Comparison of ENCODE assay signal across 10 cellular contexts in the genomic region with DNA sequence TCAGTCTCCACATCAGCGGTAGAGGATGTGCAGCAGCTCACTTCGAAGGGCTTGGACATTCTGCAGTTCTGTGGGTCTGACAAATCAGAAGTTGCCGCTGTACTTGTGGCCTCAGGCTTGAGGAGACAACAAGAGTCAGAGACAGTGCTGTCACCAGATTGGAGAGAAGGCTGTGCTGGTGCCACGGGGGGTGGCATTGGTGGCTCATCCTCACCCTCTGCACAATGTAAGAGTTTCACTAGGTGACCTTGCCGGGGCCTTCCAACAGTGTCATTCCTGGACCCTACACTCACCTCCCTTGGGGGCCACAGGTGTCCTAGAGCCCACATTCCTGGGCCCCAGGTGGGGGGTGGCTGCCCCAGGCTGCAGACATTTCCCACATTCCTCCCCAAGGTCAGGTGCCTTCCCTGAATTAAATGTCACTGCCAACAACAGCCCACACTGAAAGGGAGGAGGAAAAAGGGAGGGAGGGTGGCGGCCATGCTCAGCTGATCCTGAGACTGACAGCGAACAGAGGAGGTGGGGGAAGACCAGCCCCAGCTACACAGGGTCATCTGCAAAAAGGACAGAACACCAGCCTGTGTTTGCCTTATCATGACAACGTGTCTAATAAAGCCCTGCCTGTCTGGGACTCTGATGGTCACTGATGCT. TPM values are rescaled to one million over a fixed set of nuclear protein-coding genes. Genes with fewer than 3 reads are reported as not detected.
DNase-seq lines count a peak whose midpoint lies in the region; ATAC-seq, FAIRE-seq and TF ChIP-seq lines count a peak whose summit lies in the region.
"Had no signal": no experiment of that assay in that cellular context is flagged by ENCODE, and none has a peak within 500 bp of the region (broad histone marks: within the 10 kb centered on the region; RNA-seq: fewer than 3 reads in every experiment).

No MANE protein-coding gene starts in this region.

- POLR2A ChIA-PET in K562 (lab: Yijun Ruan, JAX): interaction anchor here (0.6 to 2.7 kb wide), 10 partner anchors 12 to 408 kb away, joined by 3 to 15 read pairs (median 3); a partner anchor contains a TSS
- POLR2A ChIA-PET in naive thymus-derived CD4-positive, alpha-beta T cell (lab: Charles Lee): interaction anchor here (0.6 to 22.0 kb wide), 6 partner anchors 12 to 213 kb away, joined by 3 to 1119 read pairs (median 23); a partner anchor contains a TSS

- intact Hi-C loops in K562 (cut with micrococcal nuclease): no loop called here
- intact Hi-C loops in naive thymus-derived CD4-positive, alpha-beta T cell (cut with micrococcal nuclease): loop anchor here in 1 of 2 donors (5.0 kb wide), 1 partner anchor 47 kb away; a partner anchor contains a TSS

- no peak overlapping the region for H3K4me3 ChIP-seq in K562
- H3K4me3 ChIP-seq in naive thymus-derived CD4-positive, alpha-beta T cell (ENCODE audit: low read length): peak overlapping the region; percentile 35

- CTCF ChIA-PET in K562 (lab: Yijun Ruan, JAX; ENCODE audit: low intra/inter-chr PET ratio): interaction anchor here (2.4 to 6.6 kb wide), 2 partner anchors 50 to 250 kb away, joined by 10 to 144 read pairs; a partner anchor contains a TSS
- CTCF ChIA-PET in naive thymus-derived CD4-positive, alpha-beta T cell (lab: Charles Lee): interaction anchor here (0.6 to 23.1 kb wide), 25 partner anchors 12 to 320 kb away, joined by 3 to 955 read pairs (median 6); a partner anchor contains a TSS

- H3K4me1 ChIP-seq in K562 (replicated peaks in 1 of 2; ENCODE audit: control insufficient read depth in 2 of 2, insufficient read depth in 2 of 2, low read length in 2 of 2): peaks cover 6 to 23% of the 10 kb centered on the region in 2 experiments
- H3K4me1 ChIP-seq in naive thymus-derived CD4-positive, alpha-beta T cell (ENCODE audit: control insufficient read depth in 2 of 2, insufficient read depth in 2 of 2, low read length in 2 of 2): peaks cover 22 to 48% of the 10 kb centered on the region in 2 donors

- no TSS peak for BruUV-seq in K562 (replicated peaks; lab: Mats Ljungman, UMichigan)

- H3K4me3 Mint-ChIP-seq in naive thymus-derived CD4-positive, alpha-beta T cell: peak overlapping the region in 8 of 10 donors; percentile 71 to 77 (median 73)

- H3K27me3 Mint-ChIP-seq in naive thymus-derived CD4-positive, alpha-beta T cell: peaks cover 0 to 2% (median 0%) of the 10 kb centered on the region in 5 donors

- no peaks in the 10 kb centered on the region for H3K79me2 ChIP-seq in K562 (ENCODE audit: control insufficient read depth, insufficient read depth, low read length)
- H3K79me2 ChIP-seq: parathyroid adenoma had no signal

- no peaks in the 10 kb centered on the region for H3K9me1 ChIP-seq in K562 (ENCODE audit: control insufficient read depth, insufficient read depth, low read length)

- no peak for TF ChIP-seq RAD21 in K562 (CRISPR knock-in tag; conservative IDR thresholded peaks at IDR 0.05 in 1 of 2, IDR thresholded peaks at IDR 0.05 in 1 of 2)

- DNase-seq in DMS153 treated with DMSO at 0.1 percent for 48 hours (lab: John Stamatoyannopoulos, UW; ENCODE audit: unreplicated experiment): peak; percentile 31
- no peak for DNase-seq in K562 (ENCODE audit: extremely low read depth in 1 of 4, low spot score in 3 of 4)
- DNase-seq in naive thymus-derived CD4-positive, alpha-beta T cell: no peak
- DNase-seq in occipital lobe (lab: John Stamatoyannopoulos, UW): no peak
- no peak for DNase-seq in NCI-H187 treated with DMSO at 0.1 percent for 48 hours (lab: John Stamatoyannopoulos, UW)

- no peak for FAIRE-seq in K562 (lab: Jason Lieb, UNC)
- FAIRE-seq: colon had no signal

- no peaks in the 10 kb centered on the region for H4K20me1 ChIP-seq in K562 (replicated peaks; ENCODE audit: control insufficient read depth, insufficient read depth, low read length)

- H3K9me3 ChIP-seq in K562 (replicated peaks; ENCODE audit: control insufficient read depth, insufficient read depth, low read depth, low read length): no peaks in the 10 kb centered on the region
- H3K9me3 ChIP-seq in naive thymus-derived CD4-positive, alpha-beta T cell (ENCODE audit: control insufficient read depth in 2 of 3, low read length in 3 of 3): no peaks in the 10 kb centered on the region

- H3K9me3 Mint-ChIP-seq in naive thymus-derived CD4-positive, alpha-beta T cell: peaks cover 0 to 2% (median 0%) of the 10 kb centered on the region in 11 donors

- H3K4me2 ChIP-seq in K562 (ENCODE audit: insufficient read depth, low read length): no peak overlapping the region

- no peak for TF ChIP-seq POLR2A in K562 (conservative IDR thresholded peaks at IDR 0.05)

- H3K27me3 ChIP-seq in K562 (ENCODE audit: control insufficient read depth in 2 of 2, insufficient read depth in 2 of 2, low read length in 2 of 2): peaks cover 2 to 16% of the 10 kb centered on the region in 2 experiments; a peak in 4 of 5 replicates
- H3K27me3 ChIP-seq in naive thymus-derived CD4-positive, alpha-beta T cell (ENCODE audit: control insufficient read depth in 2 of 2, insufficient read depth in 2 of 2, low read length in 2 of 2): no peaks in the 10 kb centered on the region

- ATAC-seq in HG02885 (IDR thresholded peaks at IDR 0.05; ENCODE audit: poor library complexity, unreplicated experiment) (peak; percentile 25), K562 (no peak), HG02884 (IDR thresholded peaks at IDR 0.05; ENCODE audit: unreplicated experiment) (no peak), GM18909 (IDR thresholded peaks at IDR 0.05; ENCODE audit: poor library complexity, unreplicated experiment) (no peak)
- no peak for ATAC-seq in naive thymus-derived CD4-positive, alpha-beta T cell

- H3K27ac ChIP-seq in K562 (ENCODE audit: extremely low read depth, low read depth, low read length): no peak overlapping the region
- no peak overlapping the region for H3K27ac ChIP-seq in naive thymus-derived CD4-positive, alpha-beta T cell (ENCODE audit: low read depth, low read length)
- H3K27ac ChIP-seq: parathyroid adenoma had no signal

- H3K36me3 ChIP-seq in K562 (ENCODE audit: control insufficient read depth, insufficient read depth, low read length): no peaks in the 10 kb centered on the region
- no peaks in the 10 kb centered on the region for H3K36me3 ChIP-seq in naive thymus-derived CD4-positive, alpha-beta T cell (ENCODE audit: control insufficient read depth in 2 of 3, insufficient read depth in 3 of 3, low read length in 3 of 3)

- peak overlapping the region in 8 of 9 donors; percentile 70 to 93 (median 80) for H3K27ac Mint-ChIP-seq in naive thymus-derived CD4-positive, alpha-beta T cell

- 27% methylated on average over 8 of the region's 8 CpGs for WGBS in K562 (ENCODE audit: insufficient coverage, low coverage, missing lambda C conversion rate)

- H3K9ac ChIP-seq in K562 (ENCODE audit: insufficient read depth in 1 of 2, low read depth in 2 of 2, low read length in 2 of 2): 0 out of 4 replicates have a peak overlapping the region, but pooled peaks of 1 of the 2 experiments have one; percentile 8
- H3K9ac ChIP-seq: parathyroid adenoma had no signal

- no peak for TF ChIP-seq CTCF in K562 (IDR thresholded peaks at IDR 0.05 in 2 of 3, conservative IDR thresholded peaks at IDR 0.05 in 1 of 3; ENCODE audit: insufficient read depth in 2 of 3, low read depth in 1 of 3, low read length in 3 of 3)

- TF ChIP-seq EP300 in K562 (IDR thresholded peaks at IDR 0.05; ENCODE audit: low read length): no peak

- no peaks in the 10 kb centered on the region for H3K36me3 Mint-ChIP-seq in naive thymus-derived CD4-positive, alpha-beta T cell

- peaks cover 22 to 54% (median 40%) of the 10 kb centered on the region in 7 donors for H3K4me1 Mint-ChIP-seq in naive thymus-derived CD4-positive, alpha-beta T cell

- in situ Hi-C loops in K562 (cut with MboI): no loop called here

- H2AFZ ChIP-seq in K562 (ENCODE audit: low read depth, low read length): no peak overlapping the region
- H2AFZ ChIP-seq: parathyroid adenoma had no signal

RNA-seq across cellular contexts. Expression of a gene that starts 46.4 kb away (rescaled TPM):
- total RNA-seq in K562 (2011; cell fraction: chromatin; rRNA removed; ENCODE audit: low replicate concordance): 0.44 and 1.0 TPM in 2 replicates
- total RNA-seq in K562 (2011; cell fraction: nucleolus; rRNA removed): 0.66 and 1.0 TPM in 2 replicates
- 0.51 and 1.1 TPM in 2 replicates for total RNA-seq in K562 (2011; cell fraction: nucleoplasm; rRNA removed)
- 1.5 and 1.6 TPM in 2 replicates for total RNA-seq in K562 (2014; rRNA removed)
- 0.48 and 0.62 TPM in 2 replicates for total RNA-seq in K562 (2014; rRNA removed; fragmentation: Illumina TruSeq; extraction: Trizol)
- total RNA-seq in K562 (2015; rRNA removed; fragmentation: Illumina TruSeq; extraction: Trizol): 0.94 and 0.98 TPM in 2 replicates
- total RNA-seq in K562 (2021): 1.8 TPM in 2 replicates
- polyA plus RNA-seq in K562 (2011; rRNA removed): 0.60 and 1.3 TPM in 2 replicates
- 1.6 and 1.7 TPM in 2 replicates for polyA plus RNA-seq in K562 (2011; cell fraction: cytosol; rRNA removed)
- 1.6 and 1.9 TPM in 2 replicates for polyA plus RNA-seq in K562 (2011; cell fraction: nucleus; rRNA removed)
- polyA plus RNA-seq in K562 (2012): 2.0 and 6.3 TPM in 2 replicates
- 1.2 and 1.3 TPM in 2 replicates for polyA plus RNA-seq in K562 (2014; fragmentation: Illumina TruSeq; extraction: Trizol)
- polyA plus RNA-seq in K562 (2014; fragmentation: Nextera tagmentation; extraction: Ambion mirVana): under 1 TPM; 0.06 to 0.10 TPM
- polyA plus RNA-seq in K562 (2014; rRNA removed): 1.2 and 2.0 TPM in 2 replicates
- polyA minus RNA-seq in K562 (2011; rRNA and poly(A)+ RNA removed): 0.74 and 1.3 TPM in 2 replicates
- polyA minus RNA-seq in K562 (2011; cell fraction: cytosol; rRNA and poly(A)+ RNA removed): 0.76 and 2.9 TPM in 2 replicates
- 0.54 and 1.6 TPM in 2 replicates for polyA minus RNA-seq in K562 (2011; cell fraction: nucleus; rRNA and poly(A)+ RNA removed)
- total RNA-seq in naive thymus-derived CD4-positive, alpha-beta T cell: 1 to 10 TPM; 1.1 to 3.6 (median 1.8) TPM
- under 1 TPM; 0.30 to 0.38 TPM for polyA plus RNA-seq in naive thymus-derived CD4-positive, alpha-beta T cell
- total RNA-seq in occipital lobe: 45.9 TPM

RNA-seq across cellular contexts. Expression of a gene that starts 47.4 kb away (rescaled TPM):
- 0.40 and 0.90 TPM in 2 replicates for total RNA-seq in K562 (2011; cell fraction: chromatin; rRNA removed; ENCODE audit: low replicate concordance)
- total RNA-seq in K562 (2011; cell fraction: nucleolus; rRNA removed): 0.39 and 0.83 TPM in 2 replicates
- total RNA-seq in K562 (2011; cell fraction: nucleoplasm; rRNA removed): 0.23 and 0.73 TPM in 2 replicates
- total RNA-seq in K562 (2014; rRNA removed): 0.05 and 0.29 TPM in 2 replicates
- total RNA-seq in K562 (2014; rRNA removed; fragmentation: Illumina TruSeq; extraction: Trizol): 0.13 and 0.18 TPM in 2 replicates
- 0.14 and 0.15 TPM in 2 replicates for total RNA-seq in K562 (2015; rRNA removed; fragmentation: Illumina TruSeq; extraction: Trizol)
- total RNA-seq in K562 (2021): 0.44 and 0.47 TPM in 2 replicates
- 0.11 and 0.68 TPM in 2 replicates for polyA plus RNA-seq in K562 (2011; rRNA removed)
- 0.19 and 0.37 TPM in 2 replicates for polyA plus RNA-seq in K562 (2011; cell fraction: cytosol; rRNA removed)
- 0.41 and 0.49 TPM in 2 replicates for polyA plus RNA-seq in K562 (2011; cell fraction: nucleus; rRNA removed)
- 0.20 and 0.60 TPM in 2 replicates for polyA plus RNA-seq in K562 (2012)
- polyA plus RNA-seq in K562 (2014; fragmentation: Illumina TruSeq; extraction: Trizol): 0.27 and 0.33 TPM in 2 replicates
- under 1 TPM; 0.04 to 0.10 TPM for polyA plus RNA-seq in K562 (2014; fragmentation: Nextera tagmentation; extraction: Ambion mirVana)
- polyA plus RNA-seq in K562 (2014; rRNA removed): 0.19 and 0.45 TPM in 2 replicates
- 0.28 and 0.39 TPM in 2 replicates for polyA minus RNA-seq in K562 (2011; rRNA and poly(A)+ RNA removed)
- polyA minus RNA-seq in K562 (2011; cell fraction: cytosol; rRNA and poly(A)+ RNA removed): 0.48 and 0.64 TPM in 2 replicates
- 0.54 and 0.78 TPM in 2 replicates for polyA minus RNA-seq in K562 (2011; cell fraction: nucleus; rRNA and poly(A)+ RNA removed)
- 10 to 100 TPM in 4 of 5 experiments, 1 to 10 TPM in 1; 9.1 to 57.8 (median 23.0) TPM for total RNA-seq in naive thymus-derived CD4-positive, alpha-beta T cell
- polyA plus RNA-seq in naive thymus-derived CD4-positive, alpha-beta T cell: 10 to 100 TPM; 40.7 to 85.5 TPM
- 1.1 TPM for total RNA-seq in occipital lobe

Comparison
In these comparisons a context has a peak if more than half of its experiments do, and no peak if none do; other contexts are left out.
1. RNA of a gene that starts 46.4 kb away (total RNA-seq): 45.9 TPM in occipital lobe (single experiment); 1.1 to 3.6 TPM in naive thymus-derived CD4-positive, alpha-beta T cell and 0.44 to 1.8 TPM in K562; every median in the first group is over 10 times any median in the second.